Comparison of ENCODE assay signal across 1 cellular context in the genomic region with DNA sequence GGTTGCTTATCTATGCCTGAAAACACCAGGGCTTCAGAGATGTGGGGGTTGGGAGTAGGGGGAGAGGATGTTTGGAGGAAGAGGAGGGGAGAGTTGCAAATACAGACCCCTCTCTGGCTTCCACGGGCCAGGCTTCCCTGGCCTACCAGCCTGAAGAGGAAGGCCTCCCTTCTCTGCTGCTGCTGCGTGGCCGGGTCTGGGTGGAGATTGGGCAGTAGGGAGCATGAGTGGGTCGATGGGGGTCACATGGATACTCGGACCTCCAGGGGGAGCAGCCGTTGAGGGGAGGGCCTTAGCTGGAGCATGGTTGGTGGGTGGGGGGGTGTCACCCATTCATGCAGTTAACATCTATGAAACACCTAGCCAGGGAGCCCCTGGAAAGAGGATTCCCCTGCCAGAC.
TF ChIP-seq lines count a peak whose summit lies in the region.

No MANE protein-coding gene starts in this region.

TF ChIP-seq in liver, 16 proteins besides CTCF, POLR2A, EP300 and RAD21 (continued from another document):
- TF ChIP-seq, protein P1, sequence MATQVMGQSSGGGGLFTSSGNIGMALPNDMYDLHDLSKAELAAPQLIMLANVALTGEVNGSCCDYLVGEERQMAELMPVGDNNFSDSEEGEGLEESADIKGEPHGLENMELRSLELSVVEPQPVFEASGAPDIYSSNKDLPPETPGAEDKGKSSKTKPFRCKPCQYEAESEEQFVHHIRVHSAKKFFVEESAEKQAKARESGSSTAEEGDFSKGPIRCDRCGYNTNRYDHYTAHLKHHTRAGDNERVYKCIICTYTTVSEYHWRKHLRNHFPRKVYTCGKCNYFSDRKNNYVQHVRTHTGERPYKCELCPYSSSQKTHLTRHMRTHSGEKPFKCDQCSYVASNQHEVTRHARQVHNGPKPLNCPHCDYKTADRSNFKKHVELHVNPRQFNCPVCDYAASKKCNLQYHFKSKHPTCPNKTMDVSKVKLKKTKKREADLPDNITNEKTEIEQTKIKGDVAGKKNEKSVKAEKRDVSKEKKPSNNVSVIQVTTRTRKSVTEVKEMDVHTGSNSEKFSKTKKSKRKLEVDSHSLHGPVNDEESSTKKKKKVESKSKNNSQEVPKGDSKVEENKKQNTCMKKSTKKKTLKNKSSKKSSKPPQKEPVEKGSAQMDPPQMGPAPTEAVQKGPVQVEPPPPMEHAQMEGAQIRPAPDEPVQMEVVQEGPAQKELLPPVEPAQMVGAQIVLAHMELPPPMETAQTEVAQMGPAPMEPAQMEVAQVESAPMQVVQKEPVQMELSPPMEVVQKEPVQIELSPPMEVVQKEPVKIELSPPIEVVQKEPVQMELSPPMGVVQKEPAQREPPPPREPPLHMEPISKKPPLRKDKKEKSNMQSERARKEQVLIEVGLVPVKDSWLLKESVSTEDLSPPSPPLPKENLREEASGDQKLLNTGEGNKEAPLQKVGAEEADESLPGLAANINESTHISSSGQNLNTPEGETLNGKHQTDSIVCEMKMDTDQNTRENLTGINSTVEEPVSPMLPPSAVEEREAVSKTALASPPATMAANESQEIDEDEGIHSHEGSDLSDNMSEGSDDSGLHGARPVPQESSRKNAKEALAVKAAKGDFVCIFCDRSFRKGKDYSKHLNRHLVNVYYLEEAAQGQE (IDR thresholded peaks at IDR 0.05): no peak
- TF ChIP-seq TAF1 (conservative IDR thresholded peaks at IDR 0.05) (no peak), YY1 (IDR thresholded peaks at IDR 0.05) (no peak), FOXA1 (IDR thresholded peaks at IDR 0.05) (no peak), EGR1 (IDR thresholded peaks at IDR 0.05; ENCODE audit: low read depth in 2 of 2) (no peak), RXRA (IDR thresholded peaks at IDR 0.05) (no peak), NR2F2 (IDR thresholded peaks at IDR 0.05) (no peak), HNF4G (IDR thresholded peaks at IDR 0.05) (no peak)
- TF ChIP-seq, protein P2, sequence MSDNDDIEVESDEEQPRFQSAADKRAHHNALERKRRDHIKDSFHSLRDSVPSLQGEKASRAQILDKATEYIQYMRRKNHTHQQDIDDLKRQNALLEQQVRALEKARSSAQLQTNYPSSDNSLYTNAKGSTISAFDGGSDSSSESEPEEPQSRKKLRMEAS (IDR thresholded peaks at IDR 0.05): no peak
